Comparison of ENCODE assay signal across 8 cellular contexts in genomic region chr2:37672870-37673184, GRCh38. TPM values are rescaled to one million over a fixed set of nuclear protein-coding genes. Genes with fewer than 3 reads are reported as not detected.
A peak's percentile ranks its signal among the peaks of the same experiment; 100 is the strongest.
DNase-seq lines count a peak whose midpoint lies in the region; ATAC-seq, FAIRE-seq and TF ChIP-seq lines count a peak whose summit lies in the region.

No MANE protein-coding gene starts in this region.

- 7 to 24% (median 19%) methylated on average over 7 of the region's 7 CpGs for whole genome bisulfite sequencing in small intestine, 3 donors

- peak overlapping the region; percentile 83 for H3K9ac ChIP-seq in HCT116 (ENCODE audit: low read length)

- H3K27me3 Mint-ChIP-seq in activated CD4-positive, alpha-beta memory T cell treated with anti-CD3 and anti-CD28 coated beads, Interleukin-2, amount 10 ng/mL, durations not matched to agents 7 days and 5 days, result no peaks in the 10 kb centered on the region

- BruUV-seq in HCT116 (replicated peaks; lab: Mats Ljungman, UMichigan), result TSS peak; percentile 70

- H3K4me1 ChIP-seq in HCT116 (ENCODE audit: control insufficient read depth in 1 of 2, insufficient read depth in 2 of 2, low read length in 2 of 2), result peaks cover 20 to 37% of the 10 kb centered on the region in 2 experiments; a peak in 3 of 4 replicates
- no peaks in the 10 kb centered on the region for H3K4me1 ChIP-seq in small intestine (ENCODE audit: control insufficient read depth in 2 of 2, insufficient read depth in 1 of 2, low read depth in 1 of 2, low read length in 1 of 2)

- DNase-seq in HCT116 (ENCODE audit: low read depth, low spot score) (no peak), small intestine (no peak), substantia nigra (lab: John Stamatoyannopoulos, UW) (no peak), OCI-M2 (lab: John Stamatoyannopoulos, UW; ENCODE audit: unreplicated experiment) (no peak)
- DNase-seq in activated CD4-positive, alpha-beta memory T cell treated with anti-CD3 and anti-CD28 coated beads, Interleukin-2, amount 10 ng/mL, durations not matched to agents 7 days and 5 days, result no peak
- no peak for DNase-seq in stimulated activated CD4-positive, alpha-beta T cell treated with anti-CD3 and anti-CD28 coated beads, Interleukin-2, amount 100 ng/mL, for 48 hours

- no peaks in the 10 kb centered on the region for H3K9me2 ChIP-seq in HCT116 (ENCODE audit: insufficient read depth)

- RAD21 ChIA-PET in HCT116 (lab: Charles Lee; ENCODE audit: low non-redundant PET in 1 of 2, low total read pairs in 2 of 2, uncharacterized antibody in 2 of 2, unreplicated experiment in 2 of 2), result interaction anchor here in 1 of 2 experiments (1.1 kb wide), 1 partner anchor 160 kb away, joined by 5 read pairs; no protein-coding TSS in a partner anchor

- peak overlapping the region; percentile 81 for H3K4me3 Mint-ChIP-seq in activated CD4-positive, alpha-beta memory T cell treated with anti-CD3 and anti-CD28 coated beads, Interleukin-2, amount 10 ng/mL, durations not matched to agents 7 days and 5 days

- no peak for TF ChIP-seq CTCF in HCT116 (IDR thresholded peaks at IDR 0.05 in 2 of 3, conservative IDR thresholded peaks at IDR 0.05 in 1 of 3; ENCODE audit: borderline replicate concordance in 1 of 3, insufficient read depth in 1 of 3, low read depth in 2 of 3, low read length in 2 of 3)

- intact Hi-C loops in HCT116 (cut with micrococcal nuclease), result loop anchor here (1.0 to 5.0 kb wide), 5 partner anchors 83 to 258 kb away; no protein-coding TSS in a partner anchor

- no peak for TF ChIP-seq RAD21 in HCT116 (IDR thresholded peaks at IDR 0.05; ENCODE audit: low read depth)

- H3K27me3 ChIP-seq in HCT116 (ENCODE audit: insufficient read depth, low read length), result no peaks in the 10 kb centered on the region
- no peaks in the 10 kb centered on the region for H3K27me3 ChIP-seq in small intestine (ENCODE audit: control insufficient read depth in 2 of 2, insufficient read depth in 2 of 2, low read length in 2 of 2)

- no peaks in the 10 kb centered on the region for H3K9me3 ChIP-seq in HCT116 (ENCODE audit: control insufficient read depth in 1 of 2, insufficient read depth in 1 of 2, low read depth in 1 of 2, low read length in 2 of 2)
- no peaks in the 10 kb centered on the region for H3K9me3 ChIP-seq in small intestine (ENCODE audit: control insufficient read depth, low read depth)

- peaks cover 28% of the 10 kb centered on the region for H3K36me3 Mint-ChIP-seq in activated CD4-positive, alpha-beta memory T cell treated with anti-CD3 and anti-CD28 coated beads, Interleukin-2, amount 10 ng/mL, durations not matched to agents 7 days and 5 days (ENCODE audit: low read depth)

- FAIRE-seq in small intestine (lab: Jason Lieb, UNC), result no peak

- peaks cover 30% of the 10 kb centered on the region for H3K4me1 Mint-ChIP-seq in activated CD4-positive, alpha-beta memory T cell treated with anti-CD3 and anti-CD28 coated beads, Interleukin-2, amount 10 ng/mL, durations not matched to agents 7 days and 5 days

- ATAC-seq in HCT116 (no peak), HG03571 (IDR thresholded peaks at IDR 0.05; ENCODE audit: unreplicated experiment) (no peak)

- H3K4me2 ChIP-seq in HCT116 (ENCODE audit: low read length), result peak overlapping the region; percentile 93

- peak overlapping the region; percentile 81 for H3K27ac Mint-ChIP-seq in activated CD4-positive, alpha-beta memory T cell treated with anti-CD3 and anti-CD28 coated beads, Interleukin-2, amount 10 ng/mL, durations not matched to agents 7 days and 5 days

- H2AFZ ChIP-seq in HCT116 (ENCODE audit: low read depth, low read length, poor library complexity, severe bottlenecking), result peak overlapping the region; percentile 97

- H3K4me3 ChIP-seq in HCT116 (replicated peaks in 1 of 2; ENCODE audit: low read depth in 1 of 2, low read length in 2 of 2) (peak overlapping the region; percentile 75 to 91), iPS-11a (ENCODE audit: low read depth, low read length) (peak overlapping the region; percentile 78), small intestine (ENCODE audit: low read depth in 1 of 2, low read length in 2 of 2) (peak overlapping the region in 1 of 2 donors; percentile 61)

- no peaks in the 10 kb centered on the region for H3K9me3 Mint-ChIP-seq in activated CD4-positive, alpha-beta memory T cell treated with anti-CD3 and anti-CD28 coated beads, Interleukin-2, amount 10 ng/mL, durations not matched to agents 7 days and 5 days

- H3K36me3 ChIP-seq in HCT116 (ENCODE audit: control insufficient read depth in 1 of 2, insufficient read depth in 2 of 2, low read length in 2 of 2), result no peaks in the 10 kb centered on the region
- no peaks in the 10 kb centered on the region for H3K36me3 ChIP-seq in small intestine (ENCODE audit: control insufficient read depth in 2 of 2, insufficient read depth in 2 of 2, low read length in 2 of 2)

- no peak for TF ChIP-seq POLR2A in HCT116 (IDR thresholded peaks at IDR 0.05; ENCODE audit: borderline replicate concordance, extremely low read depth, insufficient read depth, insufficient read length)

- CTCF ChIA-PET in HCT116 (lab: Charles Lee), result no interaction called here
- CTCF ChIA-PET in activated CD4-positive, alpha-beta memory T cell treated with anti-CD3 and anti-CD28 coated beads, Interleukin-2, amount 10 ng/mL, durations not matched to agents 7 days and 5 days (lab: Charles Lee), result interaction anchor here (1.3 to 1.8 kb wide), 5 partner anchors 11 to 277 kb away, joined by 5 to 13 read pairs (median 9); no protein-coding TSS in a partner anchor

- H3K79me2 ChIP-seq in HCT116 (ENCODE audit: insufficient read depth, low read length), result peaks cover 34% of the 10 kb centered on the region

- POLR2A ChIA-PET in HCT116 (lab: Charles Lee), result interaction anchor here (1.0 to 1.6 kb wide), 4 partner anchors 110 to 258 kb away, joined by 3 to 4 read pairs (median 3); no protein-coding TSS in a partner anchor
- POLR2A ChIA-PET in activated CD4-positive, alpha-beta memory T cell treated with anti-CD3 and anti-CD28 coated beads, Interleukin-2, amount 10 ng/mL, durations not matched to agents 7 days and 5 days (lab: Charles Lee), result interaction anchor here (0.8 to 4.5 kb wide), 18 partner anchors 11 to 516 kb away, joined by 3 to 36 read pairs (median 6); partner anchors contain the start of genes EIF2AK2 and RMDN2

- H4K20me1 ChIP-seq in HCT116 (ENCODE audit: insufficient read depth), result no peaks in the 10 kb centered on the region

- peak overlapping the region; percentile 93 for H3K27ac ChIP-seq in HCT116 (ENCODE audit: low read depth, low read length)
- H3K27ac ChIP-seq in small intestine (ENCODE audit: low read depth in 1 of 2, low read length in 1 of 2), result peak overlapping the region; percentile 12 to 92
- no peak overlapping the region for H3K27ac ChIP-seq in substantia nigra (ENCODE audit: low read depth, low read length, poor library complexity, severe bottlenecking)

TF ChIP-seq in HCT116, 20 proteins besides CTCF, POLR2A, EP300 and RAD21:
- TF ChIP-seq SIN3A (IDR thresholded peaks at IDR 0.05; ENCODE audit: low read depth) (peak; percentile 2; the same call in 1 of the 2 replicates), CBX3 (IDR thresholded peaks at IDR 0.05; ENCODE audit: low read depth) (0 out of 2 replicates have a peak, but pooled peaks have one; percentile 31), EGR1 (IDR thresholded peaks at IDR 0.05; ENCODE audit: low read depth) (0 out of 2 replicates have a peak, but pooled peaks have one; percentile 14), MAX (IDR thresholded peaks at IDR 0.05) (peak; percentile 67), ZFX (IDR thresholded peaks at IDR 0.05) (no peak)

RNA-seq across cellular contexts. Expression of gene CDC42EP3, which starts 1.4 kb away (rescaled TPM):
- 38.2 TPM for total RNA-seq in HCT116 (2021; ENCODE audit: unreplicated experiment)
- 16.6 and 25.8 TPM in 2 replicates for polyA plus RNA-seq in HCT116 (2012)
- 10 to 100 TPM; 51.1 to 52.2 TPM for total RNA-seq in activated CD4-positive, alpha-beta memory T cell treated with anti-CD3 and anti-CD28 coated beads, Interleukin-2, amount 10 ng/mL, durations not matched to agents 7 days and 5 days
- 10 to 100 TPM in 1 of 3 donors, 1 to 10 TPM in 2; 1.1 to 10.6 (median 3.2) TPM for polyA plus RNA-seq in small intestine
